In the genomic region with DNA sequence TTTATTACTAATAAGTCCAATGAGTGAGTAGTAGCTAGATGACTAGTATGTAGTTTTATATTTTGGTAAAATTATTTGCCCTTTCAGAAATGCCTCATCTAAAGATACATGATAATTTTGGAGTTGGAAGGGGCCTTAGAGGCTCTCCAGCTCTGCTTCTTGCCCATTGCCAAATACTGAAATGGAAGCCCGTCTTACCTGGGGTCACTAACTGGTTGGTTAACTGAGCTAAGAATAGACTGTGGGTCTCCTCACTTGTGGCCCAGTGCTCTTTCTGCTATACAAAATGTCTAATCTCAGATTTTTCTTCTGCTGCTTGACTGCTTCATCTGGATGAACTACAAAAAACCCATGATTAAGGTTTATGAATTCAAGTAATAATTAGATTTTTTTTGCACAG, we compare ENCODE assay signal across 29 cellular contexts.
"Had no signal": no experiment of that assay in that cellular context is flagged by ENCODE, and none has a peak within 500 bp of the region (broad histone marks: within the 10 kb centered on the region; RNA-seq: fewer than 3 reads in every experiment).

No MANE protein-coding gene starts in this region.

- H3K4me3 Mint-ChIP-seq: activated B cell treated with CpG ODN at 0.5 μM for 24 hours; activated CD8-positive, alpha-beta T cell treated with anti-CD3 and anti-CD28 coated beads for 36 hours; activated naive CD4-positive, alpha-beta T cell treated with anti-CD3 and anti-CD28 coated beads, Interleukin-2, amount 10 ng/mL, durations not matched to agents 7 days and 5 days; activated naive CD8-positive, alpha-beta T cell treated with anti-CD3 and anti-CD28 coated beads, Interleukin-2, amount 10 ng/mL, durations not matched to agents 7 days and 5 days; brain; central memory CD8-positive, alpha-beta T cell; dendritic cell treated with granulocyte-macrophage colony-stimulating factor and Interleukin-4, amounts not matched to agents 40 ng/mL and 50 ng/mL, for 4 days; endodermal cell had no signal

- H3K4me1 Mint-ChIP-seq: activated B cell treated with CpG ODN at 0.5 μM for 24 hours; activated naive CD4-positive, alpha-beta T cell treated with anti-CD3 and anti-CD28 coated beads, Interleukin-2, amount 10 ng/mL, durations not matched to agents 7 days and 5 days; activated naive CD8-positive, alpha-beta T cell treated with anti-CD3 and anti-CD28 coated beads, Interleukin-2, amount 10 ng/mL, durations not matched to agents 7 days and 5 days; brain had no signal

- H3K9me3 Mint-ChIP-seq: activated CD8-positive, alpha-beta T cell treated with anti-CD3 and anti-CD28 coated beads for 36 hours; activated naive CD4-positive, alpha-beta T cell treated with anti-CD3 and anti-CD28 coated beads, Interleukin-2, amount 10 ng/mL, durations not matched to agents 7 days and 5 days; activated naive CD8-positive, alpha-beta T cell treated with anti-CD3 and anti-CD28 coated beads, Interleukin-2, amount 10 ng/mL, durations not matched to agents 7 days and 5 days; central memory CD8-positive, alpha-beta T cell; dendritic cell treated with granulocyte-macrophage colony-stimulating factor and Interleukin-4, amounts not matched to agents 40 ng/mL and 50 ng/mL, for 4 days had no signal

- H3K4me3 ChIP-seq: ascending aorta, breast epithelium, cardiac muscle cell, coronary artery, dorsolateral prefrontal cortex, heart left ventricle had no signal

- DNase-seq: activated B cell treated with CpG ODN at 0.5 μM for 24 hours; activated CD4-positive, alpha-beta T cell treated with anti-CD3 and anti-CD28 coated beads for 48 hours; activated CD4-positive, alpha-beta T cell treated with anti-CD3 and anti-CD28 coated beads, Interleukin-2, amount 50 U/mL, for 1 hour; activated CD4-positive, alpha-beta T cell treated with anti-CD3 and anti-CD28 coated beads, Interleukin-2, amount 50 U/mL, for 48 hours; activated CD8-positive, alpha-beta memory T cell treated with anti-CD3 and anti-CD28 coated beads for 24 hours; activated CD8-positive, alpha-beta T cell treated with anti-CD3 and anti-CD28 coated beads for 36 hours; activated gamma-delta T cell; activated naive CD4-positive, alpha-beta T cell; activated naive CD4-positive, alpha-beta T cell treated with anti-CD3 and anti-CD28 coated beads, Interleukin-2, amount 10 ng/mL, durations not matched to agents 7 days and 5 days; activated naive CD8-positive, alpha-beta T cell treated with anti-CD3 and anti-CD28 coated beads, Interleukin-2, amount 10 ng/mL, durations not matched to agents 7 days and 5 days; activated T-cell treated with anti-CD3 and anti-CD28 coated beads, Interleukin-2, amount 50 U/mL, for 48 hours; dorsolateral prefrontal cortex; effector memory CD4-positive, alpha-beta T cell; endodermal cell; foreskin fibroblast; glutamatergic neuron; heart left ventricle; T-helper 2 cell had no signal

- ATAC-seq: activated CD4-positive, CD25-positive, alpha-beta regulatory T cell treated with anti-CD3 and anti-CD28 coated beads, Interleukin-2, amount 50 U/mL, for 24 hours; activated CD8-positive, alpha-beta T cell treated with anti-CD3 and anti-CD28 coated beads for 36 hours; esophagus mucosa; heart left ventricle had no signal

- H3K36me3 ChIP-seq: breast epithelium, cardiac muscle cell had no signal

- H3K27ac Mint-ChIP-seq: activated B cell treated with CpG ODN at 0.5 μM for 24 hours; activated CD8-positive, alpha-beta T cell treated with anti-CD3 and anti-CD28 coated beads for 36 hours; activated naive CD4-positive, alpha-beta T cell treated with anti-CD3 and anti-CD28 coated beads, Interleukin-2, amount 10 ng/mL, durations not matched to agents 7 days and 5 days; activated naive CD4-positive, alpha-beta T cell treated with anti-CD3 and anti-CD28 coated beads, Interleukin-2, amount 50 U/mL, for 72 hours; activated naive CD8-positive, alpha-beta T cell treated with anti-CD3 and anti-CD28 coated beads, Interleukin-2, amount 10 ng/mL, durations not matched to agents 7 days and 5 days; brain; dendritic cell treated with granulocyte-macrophage colony-stimulating factor and Interleukin-4, amounts not matched to agents 40 ng/mL and 50 ng/mL, for 4 days; endodermal cell had no signal

- H3K27me3 Mint-ChIP-seq: activated B cell treated with CpG ODN at 0.5 μM for 24 hours; activated CD8-positive, alpha-beta T cell treated with anti-CD3 and anti-CD28 coated beads for 36 hours; activated naive CD4-positive, alpha-beta T cell treated with anti-CD3 and anti-CD28 coated beads, Interleukin-2, amount 10 ng/mL, durations not matched to agents 7 days and 5 days; activated naive CD8-positive, alpha-beta T cell treated with anti-CD3 and anti-CD28 coated beads, Interleukin-2, amount 10 ng/mL, durations not matched to agents 7 days and 5 days; central memory CD8-positive, alpha-beta T cell; dendritic cell treated with granulocyte-macrophage colony-stimulating factor and Interleukin-4, amounts not matched to agents 40 ng/mL and 50 ng/mL, for 4 days had no signal

- FAIRE-seq: frontal cortex had no signal

- H3K27ac ChIP-seq: ascending aorta, breast epithelium, cardiac muscle cell, coronary artery, heart left ventricle had no signal

- H3K27me3 ChIP-seq: ascending aorta, breast epithelium, cardiac muscle cell, dorsolateral prefrontal cortex, heart left ventricle had no signal

- H3K4me1 ChIP-seq: ascending aorta, breast epithelium, heart left ventricle had no signal

- H3K9me3 ChIP-seq: ascending aorta, breast epithelium, heart left ventricle had no signal
